ENCODE assay signal across 19 cellular contexts in genomic region chr4:10237131-10237530, GRCh38.
"Had no signal": no experiment of that assay in that cellular context is flagged by ENCODE, and none has a peak within 500 bp of the region (broad histone marks: within the 10 kb centered on the region; RNA-seq: fewer than 3 reads in every experiment).

No MANE protein-coding gene starts in this region.

- H3K27me3 ChIP-seq: esophagus squamous epithelium, gastroesophageal sphincter, right lobe of liver, testis, upper lobe of left lung, vagina had no signal

- H3K36me3 ChIP-seq: esophagus squamous epithelium, gastroesophageal sphincter, right lobe of liver, spleen, upper lobe of left lung, vagina had no signal

- DNase-seq: esophagus squamous epithelium; foreskin fibroblast; immature natural killer cell; kidney; naive thymus-derived CD4-positive, alpha-beta T cell; nephron progenitor cell; psoas muscle; retina; right lobe of liver; spleen; stimulated activated CD4-positive, alpha-beta T cell treated with anti-CD3 and anti-CD28 coated beads, Interleukin-15, amount 100 ng/mL, for 24 hours; stimulated activated CD4-positive, alpha-beta T cell treated with anti-CD3 and anti-CD28 coated beads, Interleukin-1b, Interleukin-23, amount 100 ng/mL, for 48 hours; stimulated activated CD4-positive, alpha-beta T cell treated with anti-CD3 and anti-CD28 coated beads, Interleukin-4, amount 100 ng/mL, for 24 hours; stimulated activated naive CD8-positive, alpha-beta T cell treated with anti-CD3 and anti-CD28 coated beads, Interleukin-15, amount 100 ng/mL, for 72 hours; testis; upper lobe of left lung had no signal

- H3K4me1 ChIP-seq: esophagus squamous epithelium, parathyroid adenoma, psoas muscle, right lobe of liver, spleen, testis, upper lobe of left lung, vagina had no signal

- H3K9me3 ChIP-seq: esophagus squamous epithelium, gastroesophageal sphincter, psoas muscle, right lobe of liver, spleen, testis, upper lobe of left lung, vagina had no signal

- H3K27ac ChIP-seq: esophagus squamous epithelium, gastroesophageal sphincter, parathyroid adenoma, psoas muscle, right lobe of liver, spleen, testis, upper lobe of left lung, vagina had no signal

- H3K4me3 ChIP-seq: esophagus squamous epithelium, gastroesophageal sphincter, psoas muscle, right lobe of liver, spleen, testis, upper lobe of left lung, vagina had no signal
